Comparison of ENCODE assay signal across 1 cellular context in the genomic region with DNA sequence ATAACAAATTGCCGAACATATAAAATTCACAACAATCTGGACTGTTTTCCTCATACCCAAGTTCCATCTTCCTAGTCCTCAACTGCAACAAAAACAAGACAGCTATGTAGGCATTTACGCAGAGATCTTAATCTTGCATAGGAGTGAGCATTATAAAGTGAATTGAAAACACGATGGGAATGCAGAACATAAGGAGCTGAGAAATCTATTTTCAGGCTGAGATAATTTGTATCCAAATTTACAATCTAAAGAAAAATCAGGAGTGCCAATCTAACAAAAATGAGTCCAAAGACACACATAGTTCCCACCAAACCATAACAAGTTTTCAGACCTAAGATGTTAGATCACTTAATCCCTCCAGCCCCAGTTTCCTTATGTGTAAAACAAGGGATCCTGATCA.
TF ChIP-seq lines count a peak whose summit lies in the region.

No MANE protein-coding gene starts in this region.

TF ChIP-seq in GM23338, 12 proteins besides CTCF, POLR2A, EP300 and RAD21 (continued from another document):
- TF ChIP-seq ZNF462 (CRISPR knock-in tag; IDR thresholded peaks at IDR 0.05) (no peak), POLR2AphosphoS5 (IDR thresholded peaks at IDR 0.05; ENCODE audit: low read depth) (no peak), EZH2 (IDR thresholded peaks at IDR 0.05; ENCODE audit: low read depth, unreplicated experiment) (no peak), EZH2phosphoT487 (IDR thresholded peaks at IDR 0.05; ENCODE audit: unreplicated experiment) (no peak), NANOG (IDR thresholded peaks at IDR 0.05; ENCODE audit: borderline replicate concordance) (no peak), ZNF114 (CRISPR knock-in tag; IDR thresholded peaks at IDR 0.05) (no peak), JUNB (IDR thresholded peaks at IDR 0.05; ENCODE audit: unreplicated experiment) (no peak)
- TF ChIP-seq, protein P1, sequence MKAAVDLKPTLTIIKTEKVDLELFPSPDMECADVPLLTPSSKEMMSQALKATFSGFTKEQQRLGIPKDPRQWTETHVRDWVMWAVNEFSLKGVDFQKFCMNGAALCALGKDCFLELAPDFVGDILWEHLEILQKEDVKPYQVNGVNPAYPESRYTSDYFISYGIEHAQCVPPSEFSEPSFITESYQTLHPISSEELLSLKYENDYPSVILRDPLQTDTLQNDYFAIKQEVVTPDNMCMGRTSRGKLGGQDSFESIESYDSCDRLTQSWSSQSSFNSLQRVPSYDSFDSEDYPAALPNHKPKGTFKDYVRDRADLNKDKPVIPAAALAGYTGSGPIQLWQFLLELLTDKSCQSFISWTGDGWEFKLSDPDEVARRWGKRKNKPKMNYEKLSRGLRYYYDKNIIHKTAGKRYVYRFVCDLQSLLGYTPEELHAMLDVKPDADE (IDR thresholded peaks at IDR 0.05) = no peak
TF ChIP-seq in GM23338: peak in this region for 0.
